In the genomic region with DNA sequence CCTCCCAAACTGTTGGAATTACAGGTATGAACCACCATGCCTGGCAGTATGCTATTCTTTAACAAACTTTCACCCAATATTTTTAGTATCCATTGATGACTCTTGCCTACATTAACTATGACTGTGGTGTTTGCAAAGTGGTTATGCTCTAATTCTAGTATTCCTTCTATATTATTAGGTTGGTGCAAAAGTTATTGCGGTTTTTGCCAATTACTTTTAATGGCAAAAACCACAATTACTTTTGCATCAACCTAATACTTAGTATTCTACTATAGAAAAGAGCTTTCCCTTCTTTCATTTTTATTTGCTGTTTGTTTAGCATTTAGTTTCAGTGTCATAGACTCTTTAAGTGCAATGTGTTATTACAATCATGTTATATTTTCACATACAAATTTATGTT, we compare ENCODE assay signal across 26 cellular contexts.
"Had no signal": no experiment of that assay in that cellular context is flagged by ENCODE, and none has a peak within 500 bp of the region (broad histone marks: within the 10 kb centered on the region; RNA-seq: fewer than 3 reads in every experiment).

No MANE protein-coding gene starts in this region.

- FAIRE-seq: islet of Langerhans, keratinocyte had no signal

- H3K4me1 ChIP-seq: esophagus squamous epithelium, gastrocnemius medialis, heart right ventricle, left lung, lower lobe of right lung had no signal

- ATAC-seq: esophagus mucosa; gastrocnemius medialis; heart right ventricle; left cardiac atrium; left lung; left ventricle myocardium superior; lower lobe of right lung; mucosa of descending colon; naive thymus-derived CD8-positive, alpha-beta T cell had no signal

- H3K27me3 ChIP-seq: esophagus squamous epithelium, gastrocnemius medialis, left lung had no signal

- H3K4me3 ChIP-seq: coronary artery, dorsolateral prefrontal cortex, esophagus squamous epithelium, gastrocnemius medialis, heart right ventricle, left lung, lower lobe of right lung, mucosa of descending colon had no signal

- DNase-seq: dermis blood vessel endothelial cell; dorsolateral prefrontal cortex; effector CD4-positive, alpha-beta T cell; effector memory CD4-positive, alpha-beta T cell; erythroblast; esophagus squamous epithelium; foreskin fibroblast; foreskin melanocyte; gastrocnemius medialis; glutamatergic neuron; head of caudate nucleus; heart right ventricle; hippocampal formation; left cardiac atrium; left lung; left ventricle myocardium superior; lower lobe of right lung; mesenchymal stem cell; mucosa of descending colon; naive B cell; naive thymus-derived CD8-positive, alpha-beta T cell had no signal

- H3K27ac ChIP-seq: coronary artery, dorsolateral prefrontal cortex, epithelial cell of prostate, esophagus squamous epithelium, gastrocnemius medialis, heart right ventricle, left lung, lower lobe of right lung had no signal

- H3K36me3 ChIP-seq: esophagus squamous epithelium, gastrocnemius medialis, heart right ventricle, left lung, lower lobe of right lung had no signal

- H3K9me3 ChIP-seq: esophagus squamous epithelium, gastrocnemius medialis, heart right ventricle, left lung, lower lobe of right lung, mucosa of descending colon had no signal
